In the genomic region with DNA sequence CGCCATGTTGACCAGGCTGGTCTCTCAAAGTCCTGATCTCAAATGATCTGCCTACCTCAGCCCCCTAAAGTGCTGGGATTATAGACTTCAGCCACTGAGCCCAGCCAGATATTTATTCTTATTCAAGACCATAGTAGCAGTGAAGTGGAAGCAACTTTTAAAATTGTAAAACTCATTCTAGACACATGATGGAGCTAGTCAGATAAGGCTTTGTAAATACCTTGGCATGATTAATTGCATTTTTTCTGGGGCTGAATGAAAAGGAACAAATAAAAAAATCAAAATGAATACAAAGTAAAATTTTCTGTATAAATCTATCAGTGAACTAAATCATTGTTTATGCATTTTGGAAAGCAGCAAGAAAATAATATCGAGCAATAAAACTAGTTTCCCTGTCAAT, we compare ENCODE assay signal across 15 cellular contexts. TPM values are rescaled to one million over a fixed set of nuclear protein-coding genes. Genes with fewer than 3 reads are reported as not detected.
A peak's percentile ranks its signal among the peaks of the same experiment; 100 is the strongest.
DNase-seq lines count a peak whose midpoint lies in the region; ATAC-seq and TF ChIP-seq lines count a peak whose summit lies in the region.
"Had no signal": no experiment of that assay in that cellular context is flagged by ENCODE, and none has a peak within 500 bp of the region (broad histone marks: within the 10 kb centered on the region; RNA-seq: fewer than 3 reads in every experiment).

No MANE protein-coding gene starts in this region.

- in situ Hi-C loops in GM23248 (cut with MboI) (no loop called here), SK-MEL-5 (cut with HindIII; ENCODE audit: low pct_unique_long_range_greater_than_20kb, low sequenced_read_pairs) (no loop called here)

- H3K4me2 ChIP-seq in GM23248 (ENCODE audit: unreplicated experiment): no peak overlapping the region

- peaks cover 13% of the 10 kb centered on the region for H3K4me1 Mint-ChIP-seq in activated CD8-positive, alpha-beta memory T cell treated with anti-CD3 and anti-CD28 coated beads, Interleukin-2, amount 10 ng/mL, durations not matched to agents 7 days and 5 days

- ATAC-seq in body of pancreas: no peak
- ATAC-seq in activated CD8-positive, alpha-beta memory T cell treated with anti-CD3 and anti-CD28 coated beads, Interleukin-2, amount 10 ng/mL, durations not matched to agents 7 days and 5 days: no peak

- peaks cover 45% of the 10 kb centered on the region for H3K27me3 Mint-ChIP-seq in activated CD8-positive, alpha-beta memory T cell treated with anti-CD3 and anti-CD28 coated beads, Interleukin-2, amount 10 ng/mL, durations not matched to agents 7 days and 5 days

- H3K4me3 ChIP-seq in GM23248 (no peak overlapping the region), kidney epithelial cell (ENCODE audit: low read depth, low read length) (no peak overlapping the region), body of pancreas (no peak overlapping the region)
- H3K4me3 ChIP-seq: coronary artery, SJSA1, thoracic aorta had no signal

- TF ChIP-seq CTCF in C4-2B (conservative IDR thresholded peaks at IDR 0.05) (peak; percentile 29; the same call in 1 of the 2 replicates), kidney epithelial cell (IDR thresholded peaks at IDR 0.05; ENCODE audit: insufficient read depth, low read length, poor library complexity, severe bottlenecking) (peak; percentile 20), body of pancreas (IDR thresholded peaks at IDR 0.05) (peak in 2 of 7 experiments; percentile 15 to 22)

- no peaks in the 10 kb centered on the region for H3K4me1 ChIP-seq in GM23248 (ENCODE audit: insufficient read depth)
- no peaks in the 10 kb centered on the region for H3K4me1 ChIP-seq in body of pancreas

- no peaks in the 10 kb centered on the region for H3K9me3 Mint-ChIP-seq in activated CD8-positive, alpha-beta memory T cell treated with anti-CD3 and anti-CD28 coated beads, Interleukin-2, amount 10 ng/mL, durations not matched to agents 7 days and 5 days (ENCODE audit: low read depth)

- intact Hi-C loops in body of pancreas (cut with DNase I): no loop called here

- no peaks in the 10 kb centered on the region for H4K20me1 ChIP-seq in GM23248 (ENCODE audit: insufficient read depth)

- peak; percentile 10 for DNase-seq in GM23248
- peak; percentile 51 for DNase-seq in SK-MEL-5 (ENCODE audit: low read depth, low spot score)
- DNase-seq in kidney epithelial cell (ENCODE audit: low read depth): no peak
- DNase-seq in NCI-H748 treated with DMSO at 0.1 percent for 48 hours (lab: John Stamatoyannopoulos, UW): no peak
- DNase-seq in body of pancreas: no peak
- DNase-seq in SHP77 (lab: John Stamatoyannopoulos, UW): no peak
- no peak for DNase-seq in activated CD8-positive, alpha-beta memory T cell treated with anti-CD3 and anti-CD28 coated beads, Interleukin-2, amount 10 ng/mL, durations not matched to agents 7 days and 5 days
- DNase-seq: activated effector memory CD4-positive, alpha-beta T cell treated with Interleukin-2 at 50 U/mL for 16 hours; DMS153; NCI-H2029; retina had no signal

- H3K79me2 ChIP-seq in GM23248 (ENCODE audit: insufficient read depth): peaks cover 24% of the 10 kb centered on the region

- no peak overlapping the region for H3K27ac Mint-ChIP-seq in activated CD8-positive, alpha-beta memory T cell treated with anti-CD3 and anti-CD28 coated beads, Interleukin-2, amount 10 ng/mL, durations not matched to agents 7 days and 5 days

- H3K36me3 ChIP-seq in GM23248 (ENCODE audit: low read depth): no peaks in the 10 kb centered on the region
- no peaks in the 10 kb centered on the region for H3K36me3 ChIP-seq in kidney epithelial cell (ENCODE audit: control insufficient read depth, insufficient read depth, low read length)
- no peaks in the 10 kb centered on the region for H3K36me3 ChIP-seq in body of pancreas (replicated peaks in 1 of 2; ENCODE audit: insufficient read depth in 1 of 2, low read depth in 2 of 2)

- H3K27me3 ChIP-seq in GM23248 (replicated peaks; ENCODE audit: insufficient read depth) (no peaks in the 10 kb centered on the region), kidney epithelial cell (ENCODE audit: control insufficient read depth, insufficient read depth, low read length) (no peaks in the 10 kb centered on the region), body of pancreas (no peaks in the 10 kb centered on the region)
- H3K27me3 ChIP-seq: SJSA1 had no signal

- CTCF ChIA-PET in activated CD8-positive, alpha-beta memory T cell treated with anti-CD3 and anti-CD28 coated beads, Interleukin-2, amount 10 ng/mL, durations not matched to agents 7 days and 5 days (lab: Charles Lee): interaction anchor here (1.2 to 1.3 kb wide), 6 partner anchors 34 to 419 kb away, joined by 3 to 8 read pairs (median 3); no protein-coding TSS in a partner anchor

- H3K27ac ChIP-seq in C4-2B (no peak overlapping the region), GM23248 (no peak overlapping the region), body of pancreas (no peak overlapping the region)
- H3K27ac ChIP-seq: coronary artery, SJSA1, thoracic aorta had no signal

- no peak overlapping the region for H3K9ac ChIP-seq in GM23248

- H3F3A ChIP-seq in GM23248 (ENCODE audit: insufficient read depth): no peaks in the 10 kb centered on the region

- 94 to 95% methylated on average over 2 of the region's 2 CpGs for WGBS in GM23248 (ENCODE audit: low coverage in 1 of 2, low lambda C conversion rate in 2 of 2, missing lambda C conversion rate in 2 of 2), 2 experiments
- WGBS in body of pancreas, 2 donors: 58 to 72% methylated on average over 2 of the region's 2 CpGs

- no peak for TF ChIP-seq POLR2A in body of pancreas (IDR thresholded peaks at IDR 0.05)

- H3K9me3 ChIP-seq in GM23248 (ENCODE audit: low read depth) (no peaks in the 10 kb centered on the region), body of pancreas (no peaks in the 10 kb centered on the region)
- H3K9me3 ChIP-seq: SJSA1, thoracic aorta had no signal

- no peak overlapping the region for H3K4me3 Mint-ChIP-seq in activated CD8-positive, alpha-beta memory T cell treated with anti-CD3 and anti-CD28 coated beads, Interleukin-2, amount 10 ng/mL, durations not matched to agents 7 days and 5 days

- H2AFZ ChIP-seq in GM23248: no peak overlapping the region

- H3K36me3 Mint-ChIP-seq in activated CD8-positive, alpha-beta memory T cell treated with anti-CD3 and anti-CD28 coated beads, Interleukin-2, amount 10 ng/mL, durations not matched to agents 7 days and 5 days: peaks cover 4% of the 10 kb centered on the region

- no peaks in the 10 kb centered on the region for H3K9me2 ChIP-seq in GM23248 (ENCODE audit: insufficient read depth)

RNA-seq across cellular contexts. Expression of a gene that starts 4.1 kb away (rescaled TPM):
- total RNA-seq in GM23248 (2014; rRNA removed; shearing (Covaris generic)): 155 and 224 TPM in 2 replicates
- 190 and 201 TPM in 2 replicates for polyA plus RNA-seq in GM23248 (2016; fragmentation: Nextera tagmentation; extraction: Ambion mirVana)
- total RNA-seq in SK-MEL-5 (2014; rRNA removed; shearing (Covaris generic)): 59.9 and 68.7 TPM in 2 replicates
- 42.4 and 45.3 TPM in 2 replicates for polyA plus RNA-seq in SK-MEL-5 (2015; cell fraction: cytosol; rRNA removed)
- polyA plus RNA-seq in SK-MEL-5 (2015; cell fraction: nucleus; rRNA removed): 12.0 and 23.9 TPM in 2 replicates
- 190 and 233 TPM in 2 replicates for total RNA-seq in kidney epithelial cell
- 10 to 100 TPM; 14.0 to 48.5 TPM for total RNA-seq in body of pancreas
- total RNA-seq in activated CD8-positive, alpha-beta memory T cell treated with anti-CD3 and anti-CD28 coated beads, Interleukin-2, amount 10 ng/mL, durations not matched to agents 7 days and 5 days: 100 to 1,000 TPM in 1 of 2 experiments, 10 to 100 TPM in 1; 60.3 to 224 TPM

Comparison
In these comparisons a context has a peak if more than half of its experiments do, and no peak if none do; other contexts are left out.
1. DNase-seq: peak in GM23248 (single experiment) and SK-MEL-5 (single experiment); none in kidney epithelial cell (single experiment), NCI-H748 treated with DMSO at 0.1 percent for 48 hours (single experiment), body of pancreas (0 of 4), SHP77 (0 of 2) and activated CD8-positive, alpha-beta memory T cell treated with anti-CD3 and anti-CD28 coated beads, Interleukin-2, amount 10 ng/mL, durations not matched to agents 7 days and 5 days (single experiment).